In genomic region chr7:51802698-51803097, GRCh38 we compare ENCODE assay signal across 16 cellular contexts.
DNase-seq lines count a peak whose midpoint lies in the region; ATAC-seq, FAIRE-seq and TF ChIP-seq lines count a peak whose summit lies in the region.
"Had no signal": no experiment of that assay in that cellular context is flagged by ENCODE, and none has a peak within 500 bp of the region (broad histone marks: within the 10 kb centered on the region; RNA-seq: fewer than 3 reads in every experiment).

No MANE protein-coding gene starts in this region.

- H2AFZ ChIP-seq in SK-N-SH (ENCODE audit: low read depth) = no peak overlapping the region

- no peak overlapping the region for H3K9ac ChIP-seq in SK-N-SH
- H3K9ac ChIP-seq: BLaER1 treated with 17β-estradiol and CSF1 and Interleukin-3, amounts not matched to agents 10 nM and 100 nM had no signal

- no peak overlapping the region for H3K4me3 ChIP-seq in SK-N-SH (ENCODE audit: low read depth in 2 of 2, low read length in 1 of 2)
- no peak overlapping the region for H3K4me3 ChIP-seq in spleen
- H3K4me3 ChIP-seq: BLaER1 treated with 17β-estradiol and CSF1 and Interleukin-3, amounts not matched to agents 10 nM and 100 nM; K562 had no signal

- H3K79me2 ChIP-seq in SK-N-SH (ENCODE audit: insufficient read depth) = no peaks in the 10 kb centered on the region

- no peak for ATAC-seq in SK-N-SH treated with all-trans-retinoic acid at 6 μM for 48 hours
- ATAC-seq in GM18858 (IDR thresholded peaks at IDR 0.05; ENCODE audit: unreplicated experiment) = no peak
- ATAC-seq: K562, PC-3 had no signal

- H3F3A ChIP-seq in SK-N-SH (replicated peaks; ENCODE audit: insufficient read depth) = no peaks in the 10 kb centered on the region

- 10% methylated on average over 3 of the region's 3 CpGs for WGBS in SK-N-SH (ENCODE audit: low lambda C conversion rate)
- 13 to 25% (median 13%) methylated on average over 3 of the region's 3 CpGs for WGBS in spleen, 5 donors

- POLR2A ChIA-PET in SK-N-SH (lab: Yijun Ruan, JAX) = no interaction called here

- DNase-seq in SK-N-SH = peak; percentile 32
- peak; percentile 60 for DNase-seq in NCI-H69 (lab: John Stamatoyannopoulos, UW)
- peak; percentile 2 for DNase-seq in iPS DF 19.7 (ENCODE audit: low read depth, low spot score)
- no peak for DNase-seq in GM19239 (ENCODE audit: insufficient read length, low spot score)
- DNase-seq in spleen = no peak
- DNase-seq in mesenteric fat pad (ENCODE audit: low spot score) = no peak
- DNase-seq: DMS 273 treated with DMSO at 0.1 percent for 48 hours, NCI-H187, NCI-H526, PC-3 had no signal

- H3K4me1 ChIP-seq in SK-N-SH (ENCODE audit: control insufficient read depth in 1 of 2, insufficient read depth in 2 of 2, low read depth in 1 of 2, low read length in 1 of 2) = peaks cover 0 to 4% of the 10 kb centered on the region in 2 experiments; a peak in 1 of 4 replicates
- H3K4me1 ChIP-seq in spleen = no peaks in the 10 kb centered on the region
- H3K4me1 ChIP-seq: BLaER1 treated with 17β-estradiol and CSF1 and Interleukin-3, amounts not matched to agents 10 nM and 100 nM had no signal

- no peak overlapping the region for H3K4me2 ChIP-seq in SK-N-SH
- H3K4me2 ChIP-seq: BLaER1 treated with 17β-estradiol and CSF1 and Interleukin-3, amounts not matched to agents 10 nM and 100 nM had no signal

- TF ChIP-seq CTCF in SK-N-SH (IDR thresholded peaks at IDR 0.05) (no peak), spleen (IDR thresholded peaks at IDR 0.05 in 8 of 11, conservative IDR thresholded peaks at IDR 0.05 in 3 of 11) (no peak)

- no peaks in the 10 kb centered on the region for H4K20me1 ChIP-seq in SK-N-SH (ENCODE audit: insufficient read depth)
- H4K20me1 ChIP-seq: BLaER1 treated with 17β-estradiol and CSF1 and Interleukin-3, amounts not matched to agents 10 nM and 100 nM had no signal

- H3K9me3 ChIP-seq in SK-N-SH (0 out of 2 replicates have a peak, but pooled peaks cover 8% of the 10 kb centered on the region), spleen (peaks cover 0 to 24% (median 16%) of the 10 kb centered on the region in 8 donors)

- intact Hi-C loops in spleen (cut with DNase I; ENCODE audit: low total_unique reads) = no loop called here

- CTCF ChIA-PET in SK-N-SH (lab: Yijun Ruan, JAX) = interaction anchor here (1.6 kb wide), 1 partner anchor 12 kb away, joined by 4 read pairs; no protein-coding TSS in a partner anchor

- no peak for TF ChIP-seq EP300 in SK-N-SH (IDR thresholded peaks at IDR 0.05; ENCODE audit: borderline replicate concordance in 1 of 2, low read depth in 1 of 2, low read length in 1 of 2)

- no peak for TF ChIP-seq POLR2A in spleen (IDR thresholded peaks at IDR 0.05)

- H3K27ac ChIP-seq in SK-N-SH (ENCODE audit: low read depth in 2 of 2, low read length in 1 of 2) (no peak overlapping the region), spleen (no peak overlapping the region)
- H3K27ac ChIP-seq: BLaER1 treated with 17β-estradiol and CSF1 and Interleukin-3, amounts not matched to agents 10 nM and 100 nM; RWPE1 had no signal

- no peaks in the 10 kb centered on the region for H3K9me2 ChIP-seq in SK-N-SH

- no peaks in the 10 kb centered on the region for H3K36me3 ChIP-seq in SK-N-SH (replicated peaks in 1 of 2; ENCODE audit: control insufficient read depth in 1 of 2, insufficient read depth in 2 of 2, low read length in 1 of 2)
- no peaks in the 10 kb centered on the region for H3K36me3 ChIP-seq in spleen
- H3K36me3 ChIP-seq: BLaER1 treated with 17β-estradiol and CSF1 and Interleukin-3, amounts not matched to agents 10 nM and 100 nM had no signal

- TF ChIP-seq RAD21 in SK-N-SH (IDR thresholded peaks at IDR 0.05; ENCODE audit: low read length) = no peak

- FAIRE-seq in GM19239 (lab: Jason Lieb, UNC) = no peak
- FAIRE-seq: A204.1, K562 had no signal

- H3K27me3 ChIP-seq in SK-N-SH (ENCODE audit: insufficient read depth) (no peaks in the 10 kb centered on the region), spleen (replicated peaks in 1 of 7) (no peaks in the 10 kb centered on the region)
- H3K27me3 ChIP-seq: BLaER1 treated with 17β-estradiol and CSF1 and Interleukin-3, amounts not matched to agents 10 nM and 100 nM had no signal

TF ChIP-seq in SK-N-SH, 30 proteins besides CTCF, POLR2A, EP300 and RAD21 (continues in another document):
- TF ChIP-seq, protein P1, sequence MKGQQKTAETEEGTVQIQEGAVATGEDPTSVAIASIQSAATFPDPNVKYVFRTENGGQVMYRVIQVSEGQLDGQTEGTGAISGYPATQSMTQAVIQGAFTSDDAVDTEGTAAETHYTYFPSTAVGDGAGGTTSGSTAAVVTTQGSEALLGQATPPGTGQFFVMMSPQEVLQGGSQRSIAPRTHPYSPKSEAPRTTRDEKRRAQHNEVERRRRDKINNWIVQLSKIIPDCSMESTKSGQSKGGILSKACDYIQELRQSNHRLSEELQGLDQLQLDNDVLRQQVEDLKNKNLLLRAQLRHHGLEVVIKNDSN (IDR thresholded peaks at IDR 0.05; ENCODE audit: borderline replicate concordance, low read depth) = no peak
- TF ChIP-seq RXRA (IDR thresholded peaks at IDR 0.05; ENCODE audit: borderline replicate concordance, low read depth) = no peak
- TF ChIP-seq PBX3 (IDR thresholded peaks at IDR 0.05) = no peak
- no peak for TF ChIP-seq FOXJ3 (CRISPR knock-in tag; IDR thresholded peaks at IDR 0.05)
- TF ChIP-seq ELF1 (IDR thresholded peaks at IDR 0.05) = no peak
- TF ChIP-seq NFIC (IDR thresholded peaks at IDR 0.05; ENCODE audit: borderline replicate concordance) = no peak
- TF ChIP-seq GABPA (IDR thresholded peaks at IDR 0.05; ENCODE audit: low read depth) = no peak
- TF ChIP-seq POLR2AphosphoS5 (IDR thresholded peaks at IDR 0.05; ENCODE audit: low read depth, low read length) = no peak
- no peak for TF ChIP-seq GATA2 (CRISPR knock-in tag; IDR thresholded peaks at IDR 0.05)

TF ChIP-seq in SK-N-SH treated with all-trans-retinoic acid at 6 μM for 48 hours, 23 proteins besides CTCF, POLR2A, EP300 and RAD21:
- TF ChIP-seq OSR1 (CRISPR knock-in tag; IDR thresholded peaks at IDR 0.05) = no peak
- no peak for TF ChIP-seq ZNF8 (CRISPR knock-in tag; IDR thresholded peaks at IDR 0.05)
- no peak for TF ChIP-seq RARB (CRISPR knock-in tag; IDR thresholded peaks at IDR 0.05)
- no peak for TF ChIP-seq ARNTL (CRISPR knock-in tag; IDR thresholded peaks at IDR 0.05; ENCODE audit: borderline replicate concordance, low read depth)
- no peak for TF ChIP-seq ZFP3 (CRISPR knock-in tag; IDR thresholded peaks at IDR 0.05)
- no peak for TF ChIP-seq POU6F1 (CRISPR knock-in tag; IDR thresholded peaks at IDR 0.05; ENCODE audit: borderline replicate concordance, low read depth)

Comparison
In these comparisons a context has a peak if more than half of its experiments do, and no peak if none do; other contexts are left out.
1. DNase-seq: peak in SK-N-SH (single experiment), NCI-H69 (single experiment) and iPS DF 19.7 (single experiment); none in GM19239 (single experiment), spleen (single experiment) and mesenteric fat pad (single experiment).